Comparison of ENCODE assay signal across 24 cellular contexts in genomic region chr13:85549819-85550218, GRCh38.
DNase-seq lines count a peak whose midpoint lies in the region; TF ChIP-seq lines count a peak whose summit lies in the region.
"Had no signal": no experiment of that assay in that cellular context is flagged by ENCODE, and none has a peak within 500 bp of the region (broad histone marks: within the 10 kb centered on the region; RNA-seq: fewer than 3 reads in every experiment).

No MANE protein-coding gene starts in this region.

- H3K4me3 Mint-ChIP-seq in type B pancreatic cell: peak overlapping the region; percentile 46
- H3K4me3 Mint-ChIP-seq: CD4-positive, alpha-beta T cell; HFFc6; T-helper 17 cell had no signal

- H3K27ac Mint-ChIP-seq in type B pancreatic cell: no peak overlapping the region
- H3K27ac Mint-ChIP-seq: CD4-positive, alpha-beta T cell; HFFc6; T-helper 17 cell had no signal

- no peak for TF ChIP-seq CTCF in type B pancreatic cell (conservative IDR thresholded peaks at IDR 0.05)

- H3K4me1 Mint-ChIP-seq in type B pancreatic cell (ENCODE audit: unreplicated experiment): peaks cover 10% of the 10 kb centered on the region
- H3K4me1 Mint-ChIP-seq: T-helper 17 cell had no signal

- no peaks in the 10 kb centered on the region for H3K36me3 Mint-ChIP-seq in type B pancreatic cell

- peaks cover 7% of the 10 kb centered on the region for H3K9me3 Mint-ChIP-seq in type B pancreatic cell

- DNase-seq in NCI-H82 (lab: John Stamatoyannopoulos, UW): peak; percentile 27
- DNase-seq in NCI-H82 treated with DMSO at 0.1 percent for 48 hours (lab: John Stamatoyannopoulos, UW; ENCODE audit: unreplicated experiment): no peak
- peak; percentile 88 to 96 for DNase-seq in NCI-H524 (lab: John Stamatoyannopoulos, UW)
- peak; percentile 0 for DNase-seq in UCSD-AML1 (lab: John Stamatoyannopoulos, UW; ENCODE audit: unreplicated experiment)
- DNase-seq in type B pancreatic cell (ENCODE audit: extremely low spot score, unreplicated experiment): no peak
- DNase-seq in T-helper 1 cell: no peak
- no peak for DNase-seq in activated CD4-positive, alpha-beta T cell treated with anti-CD3 and anti-CD28 coated beads for 1 hour
- DNase-seq in NCI-H128 (lab: John Stamatoyannopoulos, UW; ENCODE audit: unreplicated experiment): no peak
- DNase-seq: CD4-positive, alpha-beta T cell; GDM1; GOT3; HFFc6; KBM-7; MG63; NCI-H1105 treated with DMSO at 0.1 percent for 48 hours; NCI-H1694 treated with DMSO at 0.1 percent for 48 hours; NCI-H2081; NCI-H748 treated with DMSO at 0.1 percent for 48 hours; NK-92 treated with Interleukin-12 subunit alpha and Interleukin-12 subunit beta, amount 100 ng/mL, for 24 hours; PC-3; Right ventricle myocardium superior; RPMI8226; SW 1271; T-helper 17 cell had no signal

- H3K27me3 Mint-ChIP-seq in type B pancreatic cell: peaks cover 37% of the 10 kb centered on the region
- H3K27me3 Mint-ChIP-seq: CD4-positive, alpha-beta T cell; T-helper 17 cell had no signal

Comparison
In these comparisons a context has a peak if more than half of its experiments do, and no peak if none do; other contexts are left out.
1. DNase-seq: peak in NCI-H82 (single experiment), NCI-H524 (2 of 2) and UCSD-AML1 (single experiment); none in NCI-H82 treated with DMSO at 0.1 percent for 48 hours (single experiment), type B pancreatic cell (single experiment), T-helper 1 cell (0 of 5), activated CD4-positive, alpha-beta T cell treated with anti-CD3 and anti-CD28 coated beads for 1 hour (single experiment) and NCI-H128 (single experiment).